Comparison of ENCODE assay signal across 8 cellular contexts in genomic region chr17:48051706-48052486, GRCh38. TPM values are rescaled to one million over a fixed set of nuclear protein-coding genes. Genes with fewer than 3 reads are reported as not detected.
DNase-seq lines count a peak whose midpoint lies in the region; ATAC-seq and TF ChIP-seq lines count a peak whose summit lies in the region.

No MANE protein-coding gene starts in this region.

- H3K4me1 Mint-ChIP-seq in T-helper 1 cell treated with Interleukin-12 subunit alpha and Interleukin-12 subunit beta and Interleukin-4 antibody, amounts not matched to agents 30 μg/mL and 1 μg/mL, for 36 hours (ENCODE audit: low read depth), result peaks cover 66% of the 10 kb centered on the region
- peaks cover 63% of the 10 kb centered on the region for H3K4me1 Mint-ChIP-seq in activated CD8-positive, alpha-beta T cell treated with anti-CD3 and anti-CD28 coated beads for 36 hours (ENCODE audit: low read depth)

- peaks cover 22% of the 10 kb centered on the region for H3K36me3 ChIP-seq in rectal smooth muscle tissue (ENCODE audit: control insufficient read depth, insufficient read depth, low read length)

- peak overlapping the region; percentile 14 for H3K9ac ChIP-seq in rectal smooth muscle tissue (ENCODE audit: low read length)

- H3K4me1 ChIP-seq in rectal smooth muscle tissue (ENCODE audit: control insufficient read depth, insufficient read depth, low read length), result peaks cover 40% of the 10 kb centered on the region

- POLR2A ChIA-PET in activated CD8-positive, alpha-beta T cell treated with anti-CD3 and anti-CD28 coated beads for 36 hours (lab: Charles Lee), result no interaction called here

- DNase-seq in T-helper 1 cell (no peak), glomerular endothelial cell (ENCODE audit: extremely low read depth, low read depth, low spot score) (peak; percentile 51), Kasumi-1 (lab: John Stamatoyannopoulos, UW) (no peak)
- DNase-seq in activated CD8-positive, alpha-beta T cell treated with anti-CD3 and anti-CD28 coated beads for 36 hours, result no peak

- peak overlapping the region; percentile 45 for H3K4me3 Mint-ChIP-seq in T-helper 1 cell treated with Interleukin-12 subunit alpha and Interleukin-12 subunit beta and Interleukin-4 antibody, amounts not matched to agents 30 μg/mL and 1 μg/mL, for 36 hours
- H3K4me3 Mint-ChIP-seq in activated CD8-positive, alpha-beta T cell treated with anti-CD3 and anti-CD28 coated beads for 36 hours, result peak overlapping the region; percentile 96

- peak overlapping the region; percentile 82 for H3K27ac ChIP-seq in rectal smooth muscle tissue (ENCODE audit: low read depth, low read length)

- peaks cover 51% of the 10 kb centered on the region for H3K36me3 Mint-ChIP-seq in T-helper 1 cell treated with Interleukin-12 subunit alpha and Interleukin-12 subunit beta and Interleukin-4 antibody, amounts not matched to agents 30 μg/mL and 1 μg/mL, for 36 hours (ENCODE audit: low read depth)
- H3K36me3 Mint-ChIP-seq in activated CD8-positive, alpha-beta T cell treated with anti-CD3 and anti-CD28 coated beads for 36 hours (ENCODE audit: low read depth), result peaks cover 60% of the 10 kb centered on the region

- peak overlapping the region; percentile 42 for H3K4me3 ChIP-seq in rectal smooth muscle tissue (ENCODE audit: low read length)

- intact Hi-C loops in activated CD8-positive, alpha-beta T cell treated with anti-CD3 and anti-CD28 coated beads for 36 hours (cut with micrococcal nuclease), result no loop called here

- H3K9me3 Mint-ChIP-seq in T-helper 1 cell treated with Interleukin-12 subunit alpha and Interleukin-12 subunit beta and Interleukin-4 antibody, amounts not matched to agents 30 μg/mL and 1 μg/mL, for 36 hours, result no peaks in the 10 kb centered on the region
- no peaks in the 10 kb centered on the region for H3K9me3 Mint-ChIP-seq in activated CD8-positive, alpha-beta T cell treated with anti-CD3 and anti-CD28 coated beads for 36 hours

- ATAC-seq in activated CD8-positive, alpha-beta T cell treated with anti-CD3 and anti-CD28 coated beads for 36 hours, result no peak
- ATAC-seq in HG02870 (IDR thresholded peaks at IDR 0.05; ENCODE audit: unreplicated experiment) (no peak), GM21381 (IDR thresholded peaks at IDR 0.05; ENCODE audit: unreplicated experiment) (no peak)

- TF ChIP-seq CTCF in activated CD8-positive, alpha-beta T cell treated with anti-CD3 and anti-CD28 coated beads for 36 hours (IDR thresholded peaks at IDR 0.05), result no peak

- H3K27me3 ChIP-seq in rectal smooth muscle tissue (ENCODE audit: control insufficient read depth, insufficient read depth, low read length), result no peaks in the 10 kb centered on the region

- no peaks in the 10 kb centered on the region for H3K27me3 Mint-ChIP-seq in T-helper 1 cell treated with Interleukin-12 subunit alpha and Interleukin-12 subunit beta and Interleukin-4 antibody, amounts not matched to agents 30 μg/mL and 1 μg/mL, for 36 hours (ENCODE audit: low read depth)
- no peaks in the 10 kb centered on the region for H3K27me3 Mint-ChIP-seq in activated CD8-positive, alpha-beta T cell treated with anti-CD3 and anti-CD28 coated beads for 36 hours

- CTCF ChIA-PET in activated CD8-positive, alpha-beta T cell treated with anti-CD3 and anti-CD28 coated beads for 36 hours (lab: Charles Lee), result interaction anchor here (0.9 to 2.7 kb wide), 3 partner anchors 15 to 25 kb away, joined by 3 to 8 read pairs (median 5); partner anchors contain the start of gene COPZ2

- H3K27ac Mint-ChIP-seq in T-helper 1 cell treated with Interleukin-12 subunit alpha and Interleukin-12 subunit beta and Interleukin-4 antibody, amounts not matched to agents 30 μg/mL and 1 μg/mL, for 36 hours, result peak overlapping the region; percentile 79
- peak overlapping the region; percentile 69 for H3K27ac Mint-ChIP-seq in activated CD8-positive, alpha-beta T cell treated with anti-CD3 and anti-CD28 coated beads for 36 hours

RNA-seq across cellular contexts. Expression of gene NFE2L1, which starts 3.7 kb away (rescaled TPM):
- 10 to 100 TPM; 88.3 to 90.3 TPM for total RNA-seq in activated CD8-positive, alpha-beta T cell treated with anti-CD3 and anti-CD28 coated beads for 36 hours
- 163 and 201 TPM in 2 replicates for total RNA-seq in glomerular endothelial cell

RNA-seq across cellular contexts. Expression of gene COPZ2, which starts 14.3 kb away (rescaled TPM):
- total RNA-seq in activated CD8-positive, alpha-beta T cell treated with anti-CD3 and anti-CD28 coated beads for 36 hours, result 1 to 10 TPM; 4.3 to 4.6 TPM
- total RNA-seq in glomerular endothelial cell, result 16.9 and 17.7 TPM in 2 replicates

RNA-seq across cellular contexts. Expression of gene CBX1, which starts 49.4 kb away (rescaled TPM):
- 10 to 100 TPM; 52.3 to 53.0 TPM for total RNA-seq in activated CD8-positive, alpha-beta T cell treated with anti-CD3 and anti-CD28 coated beads for 36 hours
- total RNA-seq in glomerular endothelial cell, result 57.9 and 65.3 TPM in 2 replicates

RNA-seq across cellular contexts. Expression of gene SNX11, which starts 55.7 kb away (rescaled TPM):
- 10 to 100 TPM; 27.2 to 29.5 TPM for total RNA-seq in activated CD8-positive, alpha-beta T cell treated with anti-CD3 and anti-CD28 coated beads for 36 hours
- 15.5 and 20.8 TPM in 2 replicates for total RNA-seq in glomerular endothelial cell
